1 cellular context compared by ENCODE assay signal in the genomic region with DNA sequence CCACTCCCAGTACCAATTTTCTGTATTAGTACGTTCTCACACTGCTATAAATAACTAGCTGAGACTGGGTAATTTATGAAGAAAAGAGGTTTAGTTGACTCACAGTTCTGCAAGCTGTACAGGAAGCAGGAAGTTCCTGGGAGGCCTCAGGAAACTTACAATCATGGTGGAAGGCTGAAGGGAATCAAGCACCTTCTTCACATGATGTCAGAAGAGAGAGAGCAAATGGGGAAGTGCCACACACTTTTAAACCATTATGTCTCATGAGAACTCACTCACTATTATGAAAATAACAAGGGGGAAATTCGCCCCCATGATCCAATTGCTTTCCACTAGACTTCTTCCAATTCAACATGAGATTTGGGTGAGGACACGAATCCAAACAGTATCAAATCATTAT.
A peak's percentile ranks its signal among the peaks of the same experiment; 100 is the strongest.
TF ChIP-seq lines count a peak whose summit lies in the region.

No MANE protein-coding gene starts in this region.

TF ChIP-seq in GM12878, 131 proteins besides CTCF, POLR2A, EP300 and RAD21:
- TF ChIP-seq RAD51 (IDR thresholded peaks at IDR 0.05) (no peak), IKZF2 (IDR thresholded peaks at IDR 0.05) (peak in 1 of 2 experiments; percentile 25; a peak in 1 of 4 replicates), CBX3 (IDR thresholded peaks at IDR 0.05; ENCODE audit: borderline replicate concordance, low read depth) (no peak), NR2F1 (conservative IDR thresholded peaks at IDR 0.05) (no peak), IRF4 (IDR thresholded peaks at IDR 0.05; ENCODE audit: low read depth, low read length) (no peak), GATAD2B (conservative IDR thresholded peaks at IDR 0.05; ENCODE audit: low read depth) (no peak), SPI1 (IDR thresholded peaks at IDR 0.05; ENCODE audit: borderline replicate concordance, insufficient read depth, low read depth, low read length) (peak; percentile 63; the same call in 1 of the 2 replicates)
- TF ChIP-seq, protein P1, sequence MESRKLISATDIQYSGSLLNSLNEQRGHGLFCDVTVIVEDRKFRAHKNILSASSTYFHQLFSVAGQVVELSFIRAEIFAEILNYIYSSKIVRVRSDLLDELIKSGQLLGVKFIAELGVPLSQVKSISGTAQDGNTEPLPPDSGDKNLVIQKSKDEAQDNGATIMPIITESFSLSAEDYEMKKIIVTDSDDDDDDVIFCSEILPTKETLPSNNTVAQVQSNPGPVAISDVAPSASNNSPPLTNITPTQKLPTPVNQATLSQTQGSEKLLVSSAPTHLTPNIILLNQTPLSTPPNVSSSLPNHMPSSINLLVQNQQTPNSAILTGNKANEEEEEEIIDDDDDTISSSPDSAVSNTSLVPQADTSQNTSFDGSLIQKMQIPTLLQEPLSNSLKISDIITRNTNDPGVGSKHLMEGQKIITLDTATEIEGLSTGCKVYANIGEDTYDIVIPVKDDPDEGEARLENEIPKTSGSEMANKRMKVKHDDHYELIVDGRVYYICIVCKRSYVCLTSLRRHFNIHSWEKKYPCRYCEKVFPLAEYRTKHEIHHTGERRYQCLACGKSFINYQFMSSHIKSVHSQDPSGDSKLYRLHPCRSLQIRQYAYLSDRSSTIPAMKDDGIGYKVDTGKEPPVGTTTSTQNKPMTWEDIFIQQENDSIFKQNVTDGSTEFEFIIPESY (IDR thresholded peaks at IDR 0.05): no peak
TF ChIP-seq in GM12878: peak in this region for 2.
